Comparison of ENCODE assay signal across 25 cellular contexts in genomic region chr20:25476106-25477105, GRCh38.
"Had no signal": no experiment of that assay in that cellular context is flagged by ENCODE, and none has a peak within 500 bp of the region (broad histone marks: within the 10 kb centered on the region; RNA-seq: fewer than 3 reads in every experiment).

No MANE protein-coding gene starts in this region.

- H3K4me2 ChIP-seq: SK-N-SH had no signal

- H3K4me3 Mint-ChIP-seq: activated CD4-positive, alpha-beta memory T cell treated with anti-CD3 and anti-CD28 coated beads for 36 hours; activated CD8-positive, alpha-beta memory T cell treated with anti-CD3 and anti-CD28 coated beads, Interleukin-2, amount 10 ng/mL, durations not matched to agents 7 days and 5 days; activated naive CD8-positive, alpha-beta T cell treated with anti-CD3 and anti-CD28 coated beads for 36 hours; activated T-helper 17 cell treated with anti-CD3 and anti-CD28 coated beads, Interleukin-2, amount 50 U/mL, for 72 hours; brain; central memory CD8-positive, alpha-beta T cell; effector memory CD8-positive, alpha-beta T cell; naive B cell; stimulated activated naive CD8-positive, alpha-beta T cell treated with anti-CD3 and anti-CD28 coated beads, Interleukin-15, amount 100 ng/mL, for 72 hours; T-helper 2 cell treated with Interferon-gamma antibody and Interleukin-4, amounts not matched to agents 5 μg/mL and 100 μg/mL, for 36 hours; WTC11 had no signal

- H3K36me3 Mint-ChIP-seq: activated CD4-positive, alpha-beta memory T cell treated with anti-CD3 and anti-CD28 coated beads for 36 hours; activated CD8-positive, alpha-beta memory T cell treated with anti-CD3 and anti-CD28 coated beads, Interleukin-2, amount 10 ng/mL, durations not matched to agents 7 days and 5 days; activated naive CD8-positive, alpha-beta T cell treated with anti-CD3 and anti-CD28 coated beads for 36 hours; naive B cell had no signal

- H3K27me3 Mint-ChIP-seq: activated CD4-positive, alpha-beta memory T cell treated with anti-CD3 and anti-CD28 coated beads for 36 hours; activated CD8-positive, alpha-beta memory T cell treated with anti-CD3 and anti-CD28 coated beads, Interleukin-2, amount 10 ng/mL, durations not matched to agents 7 days and 5 days; activated naive CD8-positive, alpha-beta T cell treated with anti-CD3 and anti-CD28 coated beads for 36 hours; activated T-helper 17 cell treated with anti-CD3 and anti-CD28 coated beads, Interleukin-2, amount 50 U/mL, for 72 hours; brain; central memory CD8-positive, alpha-beta T cell; effector memory CD8-positive, alpha-beta T cell; stimulated activated naive CD8-positive, alpha-beta T cell treated with anti-CD3 and anti-CD28 coated beads, Interleukin-15, amount 100 ng/mL, for 72 hours had no signal

- H3K27ac Mint-ChIP-seq: activated CD4-positive, alpha-beta memory T cell treated with anti-CD3 and anti-CD28 coated beads for 36 hours; activated CD8-positive, alpha-beta memory T cell treated with anti-CD3 and anti-CD28 coated beads, Interleukin-2, amount 10 ng/mL, durations not matched to agents 7 days and 5 days; activated naive CD8-positive, alpha-beta T cell treated with anti-CD3 and anti-CD28 coated beads for 36 hours; activated T-helper 17 cell treated with anti-CD3 and anti-CD28 coated beads, Interleukin-2, amount 50 U/mL, for 72 hours; effector memory CD8-positive, alpha-beta T cell; stimulated activated naive CD8-positive, alpha-beta T cell treated with anti-CD3 and anti-CD28 coated beads, Interleukin-15, amount 100 ng/mL, for 72 hours; T-helper 2 cell treated with Interferon-gamma antibody and Interleukin-4, amounts not matched to agents 5 μg/mL and 100 μg/mL, for 36 hours; WTC11 had no signal

- H3K9me2 ChIP-seq: SK-N-SH had no signal

- H3K4me1 Mint-ChIP-seq: activated CD8-positive, alpha-beta memory T cell treated with anti-CD3 and anti-CD28 coated beads, Interleukin-2, amount 10 ng/mL, durations not matched to agents 7 days and 5 days; activated naive CD8-positive, alpha-beta T cell treated with anti-CD3 and anti-CD28 coated beads for 36 hours; activated T-helper 17 cell treated with anti-CD3 and anti-CD28 coated beads, Interleukin-2, amount 50 U/mL, for 72 hours; brain; central memory CD8-positive, alpha-beta T cell; naive B cell; stimulated activated naive CD8-positive, alpha-beta T cell treated with anti-CD3 and anti-CD28 coated beads, Interleukin-15, amount 100 ng/mL, for 72 hours; WTC11 had no signal

- FAIRE-seq: TTC549 had no signal

- H3K9me3 Mint-ChIP-seq: activated CD4-positive, alpha-beta memory T cell treated with anti-CD3 and anti-CD28 coated beads for 36 hours; activated naive CD8-positive, alpha-beta T cell treated with anti-CD3 and anti-CD28 coated beads for 36 hours; activated T-helper 17 cell treated with anti-CD3 and anti-CD28 coated beads, Interleukin-2, amount 50 U/mL, for 72 hours; brain; central memory CD8-positive, alpha-beta T cell; effector memory CD8-positive, alpha-beta T cell; naive B cell; stimulated activated naive CD8-positive, alpha-beta T cell treated with anti-CD3 and anti-CD28 coated beads, Interleukin-15, amount 100 ng/mL, for 72 hours; T-helper 2 cell treated with Interferon-gamma antibody and Interleukin-4, amounts not matched to agents 5 μg/mL and 100 μg/mL, for 36 hours; WTC11 had no signal

- DNase-seq: activated CD4-positive, alpha-beta memory T cell treated with anti-CD3 and anti-CD28 coated beads for 36 hours; activated CD4-positive, alpha-beta T cell treated with anti-CD3 and anti-CD28 coated beads for 4 hours; activated CD8-positive, alpha-beta memory T cell treated with anti-CD3 and anti-CD28 coated beads, Interleukin-2, amount 10 ng/mL, durations not matched to agents 7 days and 5 days; activated naive CD4-positive, alpha-beta T cell; activated naive CD8-positive, alpha-beta T cell treated with anti-CD3 and anti-CD28 coated beads for 36 hours; amniotic stem cell; dermis blood vessel endothelial cell; effector memory CD8-positive, alpha-beta T cell; foreskin keratinocyte; hippocampal formation; islet precursor cell; mammary epithelial cell; naive B cell; nucleus accumbens; SK-N-SH; stimulated activated naive CD8-positive, alpha-beta T cell treated with anti-CD3 and anti-CD28 coated beads, Interleukin-15, amount 100 ng/mL, for 72 hours; trophoblast cell had no signal

- H3K4me3 ChIP-seq: suprapubic skin, vagina had no signal

- ATAC-seq: activated CD8-positive, alpha-beta memory T cell treated with anti-CD3 and anti-CD28 coated beads, Interleukin-2, amount 10 ng/mL, durations not matched to agents 7 days and 5 days; activated T-helper 17 cell treated with anti-CD3 and anti-CD28 coated beads, Interleukin-2, amount 50 U/mL, for 72 hours; effector memory CD8-positive, alpha-beta T cell; foreskin keratinocyte; stimulated activated naive CD8-positive, alpha-beta T cell treated with anti-CD3 and anti-CD28 coated beads, Interleukin-15, amount 100 ng/mL, for 72 hours; WTC11 had no signal

- H3K9ac ChIP-seq: SK-N-SH had no signal

- H3K9me3 ChIP-seq: SK-N-SH, suprapubic skin, vagina had no signal

- H3K27ac ChIP-seq: foreskin keratinocyte, suprapubic skin, vagina had no signal

- H3K27me3 ChIP-seq: foreskin keratinocyte, suprapubic skin, vagina had no signal
